In genomic region chr22:50308597-50308935, GRCh38 we compare ENCODE assay signal across 8 cellular contexts. TPM values are rescaled to one million over a fixed set of nuclear protein-coding genes. Genes with fewer than 3 reads are reported as not detected.
DNase-seq lines count a peak whose midpoint lies in the region; ATAC-seq and TF ChIP-seq lines count a peak whose summit lies in the region.

No MANE protein-coding gene starts in this region.

- H3K4me3 ChIP-seq in mammary epithelial cell (replicated peaks in 1 of 3; ENCODE audit: insufficient read depth in 1 of 3, low read depth in 2 of 3, low read length in 3 of 3) (no peak overlapping the region), adrenal gland (no peak overlapping the region), BE2C (ENCODE audit: low read depth, low read length) (no peak overlapping the region)

- H3K4me1 Mint-ChIP-seq in MCF 10A (ENCODE audit: insufficient read depth, unreplicated experiment), result peaks cover 11% of the 10 kb centered on the region

- H3K27me3 ChIP-seq in mammary epithelial cell (ENCODE audit: insufficient read depth, low read length) (no peaks in the 10 kb centered on the region), adrenal gland (no peaks in the 10 kb centered on the region), BE2C (no peaks in the 10 kb centered on the region)

- no peaks in the 10 kb centered on the region for H3K36me3 ChIP-seq in mammary epithelial cell (ENCODE audit: insufficient read depth, low read length)
- H3K36me3 ChIP-seq in adrenal gland (replicated peaks in 1 of 2), result no peaks in the 10 kb centered on the region
- no peaks in the 10 kb centered on the region; the same call in 1 of the 2 replicates for H3K36me3 ChIP-seq in BE2C

- BruUV-seq in MCF 10A (replicated peaks; lab: Mats Ljungman, UMichigan) (no TSS peak), mammary epithelial cell (replicated peaks; lab: Mats Ljungman, UMichigan) (no TSS peak)

- no peak overlapping the region for H2AFZ ChIP-seq in mammary epithelial cell (ENCODE audit: low read depth, low read length)

- POLR2A ChIA-PET in MCF 10A (lab: Yijun Ruan, JAX), result interaction anchor here (1.2 kb wide), 1 partner anchor 358 kb away, joined by 3 read pairs; no protein-coding TSS in a partner anchor

- CTCF ChIA-PET in MCF 10A (lab: Yijun Ruan, JAX) (interaction anchor here (1.0 to 1.7 kb wide), 2 partner anchors 18 to 57 kb away, joined by 3 to 6 read pairs; partner anchors contain the start of genes DENND6B and HDAC10), mammary epithelial cell (lab: Charles Lee; ENCODE audit: low non-redundant PET) (no interaction called here)

- no peak overlapping the region for H3K4me2 ChIP-seq in mammary epithelial cell (ENCODE audit: insufficient read depth, low read depth, low read length)

- peaks cover 35% of the 10 kb centered on the region for H3K79me2 ChIP-seq in mammary epithelial cell (ENCODE audit: insufficient read depth, low read length)

- no CpG with 5 or more reads among the region's 7 CpGs for WGBS in mammary epithelial cell (ENCODE audit: low coverage, missing lambda C conversion rate)
- WGBS in adrenal gland, 4 donors, result 6 to 19% (median 8%) methylated on average over 4 to 7 of the region's 7 CpGs

- TF ChIP-seq CTCF in MCF 10A (IDR thresholded peaks at IDR 0.05; ENCODE audit: unreplicated experiment) (no peak), mammary epithelial cell (conservative IDR thresholded peaks at IDR 0.05 in 1 of 2, IDR thresholded peaks at IDR 0.05 in 1 of 2; ENCODE audit: extremely low read depth in 1 of 2, insufficient read depth in 1 of 2, low read depth in 1 of 2, low read length in 2 of 2) (no peak), adrenal gland (IDR thresholded peaks at IDR 0.05) (no peak), BE2C (IDR thresholded peaks at IDR 0.05; ENCODE audit: low read depth, low read length) (no peak)

- ATAC-seq in left colon (no peak), HG03045 (IDR thresholded peaks at IDR 0.05; ENCODE audit: unreplicated experiment) (no peak)

- in situ Hi-C loops in mammary epithelial cell (cut with MboI; ENCODE audit: low sequenced_read_pairs in 2 of 2), result no loop called here

- H3K4me3 Mint-ChIP-seq in MCF 10A (ENCODE audit: unreplicated experiment), result peak overlapping the region; percentile 45

- dilution Hi-C loops in mammary epithelial cell (cut with HindIII; ENCODE audit: low sequenced_read_pairs), result no loop called here

- intact Hi-C loops in MCF 10A (cut with micrococcal nuclease), result no loop called here
- intact Hi-C loops in mammary epithelial cell (cut with micrococcal nuclease), result loop anchor here (5.0 kb wide), 1 partner anchor 36 kb away; the partner anchor contains the start of gene MAPK11
- intact Hi-C loops in adrenal gland (cut with DNase I), result no loop called here
- intact Hi-C loops in left colon (cut with DNase I, micrococcal nuclease), result no loop called here

- H3K27me3 Mint-ChIP-seq in MCF 10A (ENCODE audit: insufficient read depth, unreplicated experiment), result no peaks in the 10 kb centered on the region

- H3K27ac ChIP-seq in mammary epithelial cell (ENCODE audit: insufficient read depth, low read depth, low read length) (no peak overlapping the region), adrenal gland (peak overlapping the region; percentile 69 to 97 (median 85)), temporal lobe (ENCODE audit: low read depth, low read length) (peak overlapping the region; percentile 78)

- H3K9me3 Mint-ChIP-seq in MCF 10A (ENCODE audit: unreplicated experiment), result no peaks in the 10 kb centered on the region

- peak in 1 of 2 donors; percentile 71 for TF ChIP-seq POLR2A in adrenal gland (IDR thresholded peaks at IDR 0.05)

- H3K27ac Mint-ChIP-seq in MCF 10A (ENCODE audit: low read depth, unreplicated experiment), result no peak overlapping the region

- H3K9ac ChIP-seq in mammary epithelial cell (ENCODE audit: insufficient read depth, low read length), result no peak overlapping the region

- H3K9me3 ChIP-seq in mammary epithelial cell (replicated peaks; ENCODE audit: insufficient read depth, low read length), result no peaks in the 10 kb centered on the region
- no peaks in the 10 kb centered on the region for H3K9me3 ChIP-seq in adrenal gland (replicated peaks in 1 of 3)
- H3K9me3 ChIP-seq in BE2C, result no peaks in the 10 kb centered on the region

- peaks cover 24% of the 10 kb centered on the region for H3K36me3 Mint-ChIP-seq in MCF 10A (ENCODE audit: insufficient read depth, unreplicated experiment)

- DNase-seq in MCF 10A (ENCODE audit: unreplicated experiment), result no peak
- DNase-seq in mammary epithelial cell, result no peak
- DNase-seq in adrenal gland, result peak; percentile 81 to 96 (median 92)
- DNase-seq in left colon, result peak; percentile 63 to 83
- no peak for DNase-seq in BE2C
- no peak for DNase-seq in NCI-H345 (lab: John Stamatoyannopoulos, UW)

- H3K4me1 ChIP-seq in mammary epithelial cell (ENCODE audit: insufficient read depth, low read length), result peaks cover 22% of the 10 kb centered on the region
- peaks cover 45 to 48% of the 10 kb centered on the region in 2 donors for H3K4me1 ChIP-seq in adrenal gland (replicated peaks in 1 of 2)
- H3K4me1 ChIP-seq in BE2C, result peaks cover 40% of the 10 kb centered on the region

- H4K20me1 ChIP-seq in mammary epithelial cell (ENCODE audit: insufficient read depth, low read length), result no peaks in the 10 kb centered on the region

RNA-seq across cellular contexts. Expression of gene PLXNB2, which starts 1.1 kb away (rescaled TPM):
- 199 and 200 TPM in 2 replicates for total RNA-seq in MCF 10A (2022)
- 100 to 1,000 TPM; 122 to 240 TPM for total RNA-seq in mammary epithelial cell
- 96.4 TPM for polyA plus RNA-seq in mammary epithelial cell
- polyA minus RNA-seq in mammary epithelial cell, result 162 TPM
- 100 to 1,000 TPM; 118 to 412 (median 329) TPM for total RNA-seq in adrenal gland
- 100 to 1,000 TPM in 2 of 3 donors, 10 to 100 TPM in 1; 38.1 to 431 (median 268) TPM for polyA plus RNA-seq in adrenal gland
- 100 to 1,000 TPM; 290 TPM for total RNA-seq in left colon
- 52.4 TPM for total RNA-seq in temporal lobe
- 287 TPM for polyA plus RNA-seq in BE2C (2012; ENCODE audit: insufficient read depth, insufficient read length, low read depth)

RNA-seq across cellular contexts. Expression of gene DENND6B, which starts 18.2 kb away (rescaled TPM):
- total RNA-seq in MCF 10A (2022), result 4.0 and 5.5 TPM in 2 replicates
- 1 to 10 TPM; 2.0 to 3.4 TPM for total RNA-seq in mammary epithelial cell
- 1.2 TPM for polyA plus RNA-seq in mammary epithelial cell
- 9.9 TPM for polyA minus RNA-seq in mammary epithelial cell
- 10 to 100 TPM in 2 of 8 donors, 1 to 10 TPM in 6; 4.5 to 16.9 (median 8.9) TPM for total RNA-seq in adrenal gland
- polyA plus RNA-seq in adrenal gland, result 10 to 100 TPM in 2 of 3 donors, 1 to 10 TPM in 1; 2.5 to 32.7 (median 21.7) TPM
- 1 to 10 TPM; 3.7 to 4.7 TPM for total RNA-seq in left colon
- total RNA-seq in temporal lobe, result 17.2 TPM
- 7.1 TPM for polyA plus RNA-seq in BE2C (2012; ENCODE audit: insufficient read depth, insufficient read length, low read depth)

RNA-seq across cellular contexts. Expression of gene PPP6R2, which starts 34.6 kb away (rescaled TPM):
- 28.4 and 30.1 TPM in 2 replicates for total RNA-seq in MCF 10A (2022)
- total RNA-seq in mammary epithelial cell, result 10 to 100 TPM; 37.7 to 52.3 TPM
- 23.4 TPM for polyA plus RNA-seq in mammary epithelial cell
- 35.5 TPM for polyA minus RNA-seq in mammary epithelial cell
- 100 to 1,000 TPM in 1 of 8 donors, 10 to 100 TPM in 7; 48.2 to 104 (median 73.0) TPM for total RNA-seq in adrenal gland
- polyA plus RNA-seq in adrenal gland, result 100 to 1,000 TPM in 1 of 3 donors, 10 to 100 TPM in 2; 19.6 to 129 (median 84.7) TPM
- total RNA-seq in left colon, result 10 to 100 TPM; 44.6 to 61.0 TPM
- total RNA-seq in temporal lobe, result 48.7 TPM
- polyA plus RNA-seq in BE2C (2012; ENCODE audit: insufficient read depth, insufficient read length, low read depth), result 39.8 TPM

RNA-seq across cellular contexts. Expression of gene MAPK11, which starts 38.4 kb away (rescaled TPM):
- total RNA-seq in MCF 10A (2022), result 10.4 and 11.9 TPM in 2 replicates
- 10 to 100 TPM in 1 of 2 donors, 1 to 10 TPM in 1; 9.3 to 10.0 TPM for total RNA-seq in mammary epithelial cell
- polyA plus RNA-seq in mammary epithelial cell, result 3.4 TPM
- 4.2 TPM for polyA minus RNA-seq in mammary epithelial cell
- total RNA-seq in adrenal gland, result 1 to 10 TPM; 4.7 to 9.3 (median 6.7) TPM
- polyA plus RNA-seq in adrenal gland, result 10 to 100 TPM in 2 of 3 donors, 1 to 10 TPM in 1; 2.0 to 29.5 (median 25.1) TPM
- 1 to 10 TPM; 1.2 to 1.9 TPM for total RNA-seq in left colon
- 16.0 TPM for total RNA-seq in temporal lobe
- polyA plus RNA-seq in BE2C (2012; ENCODE audit: insufficient read depth, insufficient read length, low read depth), result 38.3 TPM

RNA-seq across cellular contexts. Expression of gene MAPK12, which starts 47.1 kb away (rescaled TPM):
- total RNA-seq in MCF 10A (2022) (24.9 and 25.0 TPM in 2 replicates), mammary epithelial cell (10 to 100 TPM; 11.1 to 11.5 TPM), adrenal gland (1 to 10 TPM; 3.1 to 6.8 (median 5.4) TPM), left colon (1 to 10 TPM; 3.0 to 3.1 TPM), temporal lobe (11.6 TPM)
- polyA plus RNA-seq in mammary epithelial cell (5.8 TPM), adrenal gland (10 to 100 TPM in 2 of 3 donors, 1 to 10 TPM in 1; 1.7 to 17.1 (median 13.9) TPM)
- polyA minus RNA-seq in mammary epithelial cell, result 1.1 TPM
- 189 TPM for polyA plus RNA-seq in BE2C (2012; ENCODE audit: insufficient read depth, insufficient read length, low read depth)

Comparison
In these comparisons a context has a peak if more than half of its experiments do, and no peak if none do; other contexts are left out.
1. DNase-seq: peak in adrenal gland (7 of 7) and left colon (2 of 2); none in MCF 10A (single experiment), mammary epithelial cell (single experiment), BE2C (single experiment) and NCI-H345 (single experiment).